Comparison of ENCODE assay signal across 18 cellular contexts in genomic region chr17:68532826-68533225, GRCh38.
"Had no signal": no experiment of that assay in that cellular context is flagged by ENCODE, and none has a peak within 500 bp of the region (broad histone marks: within the 10 kb centered on the region; RNA-seq: fewer than 3 reads in every experiment).

No MANE protein-coding gene starts in this region.

- H3K36me3 ChIP-seq: ovary had no signal

- H3K4me3 Mint-ChIP-seq: dendritic cell treated with granulocyte-macrophage colony-stimulating factor and Interleukin-4, amounts not matched to agents 40 ng/mL and 50 ng/mL, for 4 days; effector memory CD8-positive, alpha-beta T cell; naive thymus-derived CD4-positive, alpha-beta T cell; neural crest cell had no signal

- H3K27ac ChIP-seq: epithelial cell of prostate, esophagus muscularis mucosa, ovary, tibial artery had no signal

- H3K4me3 ChIP-seq: esophagus muscularis mucosa, heart left ventricle, lung, ovary, tibial artery had no signal

- H3K4me1 ChIP-seq: tibial artery had no signal

- H3K4me1 Mint-ChIP-seq: neural crest cell had no signal

- DNase-seq: effector memory CD8-positive, alpha-beta T cell; heart left ventricle; hippocampal formation; left colon; left ventricle myocardium superior; naive thymus-derived CD4-positive, alpha-beta T cell; ovary; right cardiac atrium; small intestine; stimulated activated CD4-positive, alpha-beta T cell treated with anti-CD3 and anti-CD28 coated beads, Interleukin-2, amount 100 ng/mL, for 48 hours; stimulated activated naive CD8-positive, alpha-beta T cell treated with anti-CD3 and anti-CD28 coated beads, Interleukin-15, Interleukin-2, amounts not matched to agents 100 U/mL and 50 U/mL, for 24 hours; tibial artery had no signal

- H3K9me3 Mint-ChIP-seq: dendritic cell treated with granulocyte-macrophage colony-stimulating factor and Interleukin-4, amounts not matched to agents 40 ng/mL and 50 ng/mL, for 4 days; effector memory CD8-positive, alpha-beta T cell; naive thymus-derived CD4-positive, alpha-beta T cell; neural crest cell had no signal

- FAIRE-seq: frontal cortex, small intestine had no signal

- H3K9me3 ChIP-seq: esophagus muscularis mucosa, heart left ventricle, ovary, tibial artery had no signal

- H3K27me3 Mint-ChIP-seq: dendritic cell treated with granulocyte-macrophage colony-stimulating factor and Interleukin-4, amounts not matched to agents 40 ng/mL and 50 ng/mL, for 4 days; effector memory CD8-positive, alpha-beta T cell; naive thymus-derived CD4-positive, alpha-beta T cell had no signal

- ATAC-seq: effector memory CD8-positive, alpha-beta T cell; left colon; left ventricle myocardium superior; naive thymus-derived CD4-positive, alpha-beta T cell; right cardiac atrium; stimulated activated naive CD8-positive, alpha-beta T cell treated with anti-CD3 and anti-CD28 coated beads, Interleukin-15, Interleukin-2, amounts not matched to agents 100 U/mL and 50 U/mL, for 24 hours had no signal

- H3K27me3 ChIP-seq: esophagus muscularis mucosa, heart left ventricle, ovary, tibial artery had no signal
